Comparison of ENCODE assay signal across 8 cellular contexts in the genomic region with DNA sequence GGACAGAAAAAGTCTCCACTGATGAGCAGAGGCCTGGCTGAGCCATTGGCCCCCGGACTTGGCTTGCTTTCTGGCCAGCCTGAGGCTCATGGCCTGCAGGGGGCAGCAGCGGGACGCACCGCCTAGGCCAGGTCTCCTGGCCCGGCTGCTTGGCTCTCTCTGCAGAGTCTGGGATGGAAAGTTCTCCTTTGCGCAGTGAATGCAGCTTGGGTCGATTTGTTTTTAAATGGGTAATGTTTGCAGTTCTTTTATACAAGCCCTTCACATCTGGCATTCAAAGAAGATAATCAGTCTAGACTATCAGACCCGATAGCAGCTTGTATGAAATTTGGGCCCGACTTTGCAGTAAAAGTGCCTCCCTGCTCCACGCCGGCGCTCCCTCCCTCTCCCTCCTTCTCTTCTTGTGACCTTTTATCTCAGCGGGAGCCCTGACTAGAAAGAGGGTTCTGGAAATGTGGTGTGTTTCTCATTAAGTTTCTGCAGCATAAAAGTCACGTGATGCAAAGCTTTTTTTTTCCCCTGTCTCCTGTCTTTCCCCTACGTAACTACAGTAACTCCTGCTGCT. TPM values are rescaled to one million over a fixed set of nuclear protein-coding genes. Genes with fewer than 3 reads are reported as not detected.
A peak's percentile ranks its signal among the peaks of the same experiment; 100 is the strongest.
DNase-seq lines count a peak whose midpoint lies in the region; ATAC-seq and TF ChIP-seq lines count a peak whose summit lies in the region.

No MANE protein-coding gene starts in this region.

- peak; percentile 99 for TF ChIP-seq CTCF in HFF-Myc (IDR thresholded peaks at IDR 0.05; ENCODE audit: low read depth, low read length, missing control alignments)

- no peak for ATAC-seq in HG03378 (IDR thresholded peaks at IDR 0.05; ENCODE audit: unreplicated experiment)

- no peak overlapping the region for H3K4me3 ChIP-seq in HFF-Myc (replicated peaks; ENCODE audit: low read depth, low read length)

- DNase-seq in ELF-1 (ENCODE audit: low read depth, low spot score) = peak; percentile 94
- DNase-seq in HFF-Myc (ENCODE audit: extremely low read depth, low read depth) = peak; percentile 25
- DNase-seq in NCI-H2196 (lab: John Stamatoyannopoulos, UW; ENCODE audit: unreplicated experiment) = peak; percentile 57
- peak; percentile 61 to 62 for DNase-seq in activated CD4-positive, alpha-beta T cell treated with anti-CD3 and anti-CD28 coated beads for 4 hours
- peak; percentile 87 for DNase-seq in cerebellum (ENCODE audit: low spot score)
- DNase-seq in kidney glomerular epithelial cell (lab: John Stamatoyannopoulos, UW) = peak; percentile 70
- peak; percentile 55 to 73 for DNase-seq in stimulated activated CD4-positive, alpha-beta T cell treated with anti-CD3 and anti-CD28 coated beads, Interleukin-1b, Interleukin-23, amount 100 ng/mL, for 4 hours (ENCODE audit: low read depth in 2 of 2)

RNA-seq across cellular contexts. Expression of gene ZNF621, which starts 59.9 kb away (rescaled TPM):
- 16.2 TPM for total RNA-seq in cerebellum

Comparison
In these comparisons a context has a peak if more than half of its experiments do, and no peak if none do; other contexts are left out.
1. DNase-seq: peak in every context shown above with its lines; median percentile 94 in ELF-1; 87 in cerebellum; 70 in kidney glomerular epithelial cell; 64 in stimulated activated CD4-positive, alpha-beta T cell treated with anti-CD3 and anti-CD28 coated beads, Interleukin-1b, Interleukin-23, amount 100 ng/mL, for 4 hours; 62 in activated CD4-positive, alpha-beta T cell treated with anti-CD3 and anti-CD28 coated beads for 4 hours; 57 in NCI-H2196; 25 in HFF-Myc.